In genomic region chr17:57110152-57110542, GRCh38 we compare ENCODE assay signal across 14 cellular contexts. TPM values are rescaled to one million over a fixed set of nuclear protein-coding genes. Genes with fewer than 3 reads are reported as not detected.
A peak's percentile ranks its signal among the peaks of the same experiment; 100 is the strongest.
DNase-seq lines count a peak whose midpoint lies in the region; ATAC-seq and TF ChIP-seq lines count a peak whose summit lies in the region.
"Had no signal": no experiment of that assay in that cellular context is flagged by ENCODE, and none has a peak within 500 bp of the region (broad histone marks: within the 10 kb centered on the region; RNA-seq: fewer than 3 reads in every experiment).

No MANE protein-coding gene starts in this region.

- no peaks in the 10 kb centered on the region for H3K9me3 ChIP-seq in body of pancreas
- no peaks in the 10 kb centered on the region for H3K9me3 ChIP-seq in prostate gland

- H3K36me3 ChIP-seq in body of pancreas (replicated peaks in 1 of 2; ENCODE audit: insufficient read depth in 1 of 2, low read depth in 2 of 2) (peaks cover 0 to 9% of the 10 kb centered on the region in 2 donors), prostate gland (no peaks in the 10 kb centered on the region), urinary bladder (ENCODE audit: insufficient read depth) (no peaks in the 10 kb centered on the region)

- no peak for TF ChIP-seq CTCF in body of pancreas (IDR thresholded peaks at IDR 0.05)
- TF ChIP-seq CTCF in prostate gland (IDR thresholded peaks at IDR 0.05): no peak

- H3K4me1 ChIP-seq in body of pancreas (peaks cover 14% of the 10 kb centered on the region), prostate gland (replicated peaks) (peaks cover 7% of the 10 kb centered on the region), urinary bladder (ENCODE audit: insufficient read depth) (no peaks in the 10 kb centered on the region)

- H3K27me3 ChIP-seq in body of pancreas (no peaks in the 10 kb centered on the region), prostate gland (replicated peaks; ENCODE audit: insufficient read depth) (no peaks in the 10 kb centered on the region)
- H3K27me3 ChIP-seq: foreskin keratinocyte had no signal

- DNase-seq in body of pancreas (peak in 1 of 4 donors; percentile 43), left cardiac atrium (no peak), prostate gland (ENCODE audit: low spot score) (no peak), DMS 273 (lab: John Stamatoyannopoulos, UW; ENCODE audit: unreplicated experiment) (no peak), NOMO-1 (lab: John Stamatoyannopoulos, UW; ENCODE audit: unreplicated experiment in 2 of 2) (no peak), NCI-H748 treated with DMSO at 0.1 percent for 48 hours (lab: John Stamatoyannopoulos, UW) (no peak)
- DNase-seq: activated effector memory CD4-positive, alpha-beta T cell treated with anti-CD3 and anti-CD28 coated beads, Interleukin-2, amount 50 U/mL, for 16 hours; DMS79 treated with DMSO at 0.1 percent for 48 hours; GOT3; NCI-H2081; NCI-H526 treated with DMSO at 0.1 percent for 48 hours; trophoblast cell had no signal

- H3K4me3 ChIP-seq in body of pancreas (no peak overlapping the region), prostate gland (no peak overlapping the region), urinary bladder (ENCODE audit: low read depth, low read length) (no peak overlapping the region)

- ATAC-seq in body of pancreas (peak; percentile 8), left cardiac atrium (peak; percentile 25 to 41)

- no peak for TF ChIP-seq POLR2A in body of pancreas (IDR thresholded peaks at IDR 0.05)
- no peak for TF ChIP-seq POLR2A in prostate gland (IDR thresholded peaks at IDR 0.05)

- no peak overlapping the region for H3K27ac ChIP-seq in body of pancreas
- H3K27ac ChIP-seq in prostate gland: peak overlapping the region; percentile 53 to 70
- H3K27ac ChIP-seq in urinary bladder (ENCODE audit: low read depth): peak overlapping the region; percentile 35
- H3K27ac ChIP-seq: foreskin keratinocyte had no signal

- intact Hi-C loops in body of pancreas (cut with DNase I) (no loop called here), left cardiac atrium (cut with DNase I) (loop anchor here (5.0 to 10.0 kb wide), 2 partner anchors 103 to 105 kb away; no protein-coding TSS in a partner anchor), prostate gland (cut with DNase I) (loop anchor here (10.0 kb wide), 1 partner anchor 105 kb away; no protein-coding TSS in a partner anchor)

- 61 to 73% methylated on average over 5 of the region's 5 CpGs for WGBS in body of pancreas, 2 donors
- 14% methylated on average over 5 of the region's 5 CpGs for WGBS in prostate gland
- 35% methylated on average over 5 of the region's 5 CpGs for WGBS in urinary bladder

RNA-seq across cellular contexts. Expression of gene AKAP1, which starts 25.1 kb away (rescaled TPM):
- 10 to 100 TPM; 24.4 to 48.5 TPM for total RNA-seq in body of pancreas
- 100 to 1,000 TPM in 1 of 2 donors, 10 to 100 TPM in 1; 86.3 to 131 TPM for total RNA-seq in left cardiac atrium
- 100 to 1,000 TPM in 1 of 2 donors, 10 to 100 TPM in 1; 61.7 to 124 TPM for total RNA-seq in prostate gland
- 14.1 TPM for total RNA-seq in urinary bladder
- 80.3 TPM for polyA plus RNA-seq in urinary bladder

Comparison
In these comparisons a context has a peak if more than half of its experiments do, and no peak if none do; other contexts are left out.
1. H3K27ac ChIP-seq: peak in prostate gland (2 of 2) and urinary bladder (single experiment); none in body of pancreas (0 of 4).